ENCODE assay signal across 1 cellular context in genomic region chr4:141220271-141220654, GRCh38.
TF ChIP-seq lines count a peak whose summit lies in the region.

No MANE protein-coding gene starts in this region.

TF ChIP-seq in H1, 55 proteins besides CTCF, POLR2A, EP300 and RAD21:
- TF ChIP-seq GTF2F1 (IDR thresholded peaks at IDR 0.05; ENCODE audit: borderline replicate concordance, low read depth, low read length): no peak
- no peak for TF ChIP-seq BRCA1 (IDR thresholded peaks at IDR 0.05; ENCODE audit: low read depth, low read length)
- no peak for TF ChIP-seq POU5F1 (IDR thresholded peaks at IDR 0.05; ENCODE audit: low read depth, low read length)
- TF ChIP-seq CTBP2 (IDR thresholded peaks at IDR 0.05; ENCODE audit: borderline replicate concordance, insufficient read depth, insufficient read length, low read length): no peak
- no peak for TF ChIP-seq GABPA (IDR thresholded peaks at IDR 0.05; ENCODE audit: borderline replicate concordance, insufficient read depth, low read length)
- no peak for TF ChIP-seq CBX5 (IDR thresholded peaks at IDR 0.05; ENCODE audit: low read depth, low read length)
- no peak for TF ChIP-seq TCF12 (IDR thresholded peaks at IDR 0.05; ENCODE audit: low read depth, low read length)
- no peak for TF ChIP-seq FOSL1 (IDR thresholded peaks at IDR 0.05; ENCODE audit: insufficient read depth, low read depth, low read length)
TF ChIP-seq in H1: peak in this region for 0.
